Comparison of ENCODE assay signal across 19 cellular contexts in the genomic region with DNA sequence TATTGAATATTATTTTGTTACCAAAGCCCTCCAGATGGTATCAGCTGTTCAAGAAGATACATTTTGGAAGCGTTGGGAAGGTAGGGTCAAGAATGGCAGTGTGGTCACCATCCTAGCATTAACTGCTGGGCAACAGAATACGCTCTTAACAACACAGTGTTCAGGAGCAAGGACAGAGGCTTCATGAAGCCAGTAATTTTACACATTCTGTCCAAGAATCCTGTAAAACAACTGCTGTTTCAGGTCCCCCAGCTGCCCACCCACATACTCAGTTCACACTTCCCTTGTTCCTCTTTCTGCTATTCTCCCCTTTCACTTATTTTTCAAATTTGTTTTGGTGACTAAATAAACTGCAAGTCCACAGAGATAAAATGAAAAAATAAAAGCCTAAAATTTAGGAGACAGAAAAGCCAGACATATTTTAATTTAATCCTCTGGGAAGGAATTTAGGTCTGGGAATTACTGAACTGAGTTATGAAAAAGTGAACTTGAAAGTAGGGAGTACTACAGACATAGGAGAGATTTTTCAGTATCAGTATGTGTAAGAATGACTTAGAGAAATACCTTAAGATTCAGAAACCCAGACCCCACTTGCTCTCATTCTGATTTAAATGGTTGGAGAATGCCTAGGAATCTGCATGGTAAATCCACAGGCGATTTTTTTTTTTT.
DNase-seq lines count a peak whose midpoint lies in the region; ATAC-seq, FAIRE-seq and TF ChIP-seq lines count a peak whose summit lies in the region.
"Had no signal": no experiment of that assay in that cellular context is flagged by ENCODE, and none has a peak within 500 bp of the region (broad histone marks: within the 10 kb centered on the region; RNA-seq: fewer than 3 reads in every experiment).

No MANE protein-coding gene starts in this region.

- H2AFZ ChIP-seq in astrocyte (ENCODE audit: low read depth, low read length), result no peak overlapping the region

- H3K27me3 Mint-ChIP-seq in astrocyte (ENCODE audit: low read depth, unreplicated experiment) (peaks cover 2% of the 10 kb centered on the region), nephron progenitor cell (ENCODE audit: low read depth, poor library complexity) (no peaks in the 10 kb centered on the region)
- H3K27me3 Mint-ChIP-seq: effector memory CD8-positive, alpha-beta T cell had no signal

- no peak overlapping the region for H3K27ac ChIP-seq in astrocyte (ENCODE audit: low read depth, low read length)
- H3K27ac ChIP-seq: gastrocnemius medialis, thoracic aorta had no signal

- H3K4me2 ChIP-seq in astrocyte (ENCODE audit: low read length), result peak overlapping the region; percentile 35

- no peak overlapping the region for H3K4me3 ChIP-seq in GM12865 (ENCODE audit: low read depth, low read length)
- no peak overlapping the region for H3K4me3 ChIP-seq in astrocyte (ENCODE audit: insufficient read depth, low read depth, low read length)
- H3K4me3 ChIP-seq: gastrocnemius medialis, thoracic aorta had no signal

- H3K4me1 Mint-ChIP-seq in astrocyte (ENCODE audit: low read depth, unreplicated experiment) (no peaks in the 10 kb centered on the region), nephron progenitor cell (peaks cover 64% of the 10 kb centered on the region)

- no peaks in the 10 kb centered on the region for H3K9me3 ChIP-seq in astrocyte (ENCODE audit: insufficient read depth, low read depth, low read length)
- H3K9me3 ChIP-seq: gastrocnemius medialis, thoracic aorta had no signal

- H3K27ac Mint-ChIP-seq in astrocyte (ENCODE audit: unreplicated experiment) (no peak overlapping the region), nephron progenitor cell (peak overlapping the region; percentile 96)
- H3K27ac Mint-ChIP-seq: activated T-helper 2 cell treated with anti-CD3 and anti-CD28 coated beads, Interferon-gamma antibody, Interleukin-2, Interleukin-4, amounts not matched to agents 10 μg/mL and 5 μg/mL and 100 μg/mL, durations not matched to agents 14 hours and 24 hours and 36 hours; effector memory CD8-positive, alpha-beta T cell; T-helper 2 cell treated with Interferon-gamma antibody and Interleukin-4, amounts not matched to agents 5 μg/mL and 100 μg/mL, for 36 hours had no signal

- no peaks in the 10 kb centered on the region for H3K9me3 Mint-ChIP-seq in astrocyte (ENCODE audit: unreplicated experiment)
- no peaks in the 10 kb centered on the region for H3K9me3 Mint-ChIP-seq in nephron progenitor cell
- H3K9me3 Mint-ChIP-seq: activated T-helper 2 cell treated with anti-CD3 and anti-CD28 coated beads, Interferon-gamma antibody, Interleukin-2, Interleukin-4, amounts not matched to agents 10 μg/mL and 5 μg/mL and 100 μg/mL, durations not matched to agents 14 hours and 24 hours and 36 hours; T-helper 2 cell treated with Interferon-gamma antibody and Interleukin-4, amounts not matched to agents 5 μg/mL and 100 μg/mL, for 36 hours had no signal

- peak; percentile 36 for DNase-seq in GM12865 (ENCODE audit: low read depth)
- DNase-seq in astrocyte (ENCODE audit: low read depth), result no peak
- DNase-seq in nephron progenitor cell, result no peak
- DNase-seq in G401 (ENCODE audit: low spot score), result no peak
- DNase-seq in NCI-H226, result no peak
- no peak for DNase-seq in cerebellar nuclear complex (lab: John Stamatoyannopoulos, UW)
- DNase-seq in hippocampal formation (lab: John Stamatoyannopoulos, UW), result no peak
- DNase-seq: aorta; DMS 273 treated with DMSO at 0.1 percent for 48 hours; effector memory CD8-positive, alpha-beta T cell; gastrocnemius medialis; KG1; midbrain; NCI-H1694 treated with DMSO at 0.1 percent for 48 hours; NCI-H526 had no signal

- H3K4me3 Mint-ChIP-seq in astrocyte (ENCODE audit: unreplicated experiment), result no peak overlapping the region
- H3K4me3 Mint-ChIP-seq in nephron progenitor cell, result no peak overlapping the region
- H3K4me3 Mint-ChIP-seq: effector memory CD8-positive, alpha-beta T cell; T-helper 2 cell treated with Interferon-gamma antibody and Interleukin-4, amounts not matched to agents 5 μg/mL and 100 μg/mL, for 36 hours had no signal

- peak; percentile 71 for ATAC-seq in HG02884 (IDR thresholded peaks at IDR 0.05; ENCODE audit: unreplicated experiment)
- ATAC-seq: effector memory CD8-positive, alpha-beta T cell; gastrocnemius medialis had no signal

- no peaks in the 10 kb centered on the region for H4K20me1 ChIP-seq in astrocyte (ENCODE audit: insufficient read depth, low read length)

- FAIRE-seq in astrocyte (lab: Jason Lieb, UNC), result no peak

- no peak for TF ChIP-seq CTCF in GM12865 (IDR thresholded peaks at IDR 0.05; ENCODE audit: insufficient read depth, low read depth, low read length, missing control alignments)
- no peak for TF ChIP-seq CTCF in astrocyte (IDR thresholded peaks at IDR 0.05; ENCODE audit: insufficient read depth, low read depth, low read length)
- TF ChIP-seq CTCF in nephron progenitor cell (IDR thresholded peaks at IDR 0.05), result no peak

- peaks cover 13% of the 10 kb centered on the region for H3K4me1 ChIP-seq in astrocyte (ENCODE audit: insufficient read depth, low read length)
- H3K4me1 ChIP-seq: gastrocnemius medialis had no signal

- in situ Hi-C loops in G401 (cut with HindIII; ENCODE audit: low sequenced_read_pairs), result no loop called here

- H3K9ac ChIP-seq in astrocyte (ENCODE audit: low read length), result no peak overlapping the region

- no peaks in the 10 kb centered on the region for H3K79me2 ChIP-seq in astrocyte (ENCODE audit: insufficient read depth, low read length)

- no peaks in the 10 kb centered on the region for H3K27me3 ChIP-seq in astrocyte (ENCODE audit: insufficient read depth, low read length)
- H3K27me3 ChIP-seq: gastrocnemius medialis had no signal

- H3K36me3 Mint-ChIP-seq in astrocyte (ENCODE audit: low read depth, unreplicated experiment) (no peaks in the 10 kb centered on the region), nephron progenitor cell (ENCODE audit: low read depth) (peaks cover 37% of the 10 kb centered on the region)

- H3K36me3 ChIP-seq in astrocyte (ENCODE audit: insufficient read depth, low read length), result no peaks in the 10 kb centered on the region
- H3K36me3 ChIP-seq: gastrocnemius medialis, thoracic aorta had no signal
